ENCODE assay signal across 17 cellular contexts in genomic region chr6:23394699-23395098, GRCh38.
"Had no signal": no experiment of that assay in that cellular context is flagged by ENCODE, and none has a peak within 500 bp of the region (broad histone marks: within the 10 kb centered on the region; RNA-seq: fewer than 3 reads in every experiment).

No MANE protein-coding gene starts in this region.

- H3K4me3 Mint-ChIP-seq: activated T-cell treated with anti-CD3 and anti-CD28 coated beads, Interleukin-2, amount 50 U/mL, for 72 hours; natural killer cell treated with Interleukin-12 subunit alpha and Interleukin-12 subunit beta and Interleukin-15 and Interleukin-18, amount 100 ng/mL, for 72 hours; stimulated activated memory B cell treated with anti-CD40 and anti-IgM and Interleukin-4, amounts not matched to agents 10 μg/mL and 1 μg/mL and 100 μg/mL, for 72 hours; type B pancreatic cell had no signal

- H3K9me3 Mint-ChIP-seq: activated T-cell treated with anti-CD3 and anti-CD28 coated beads, Interleukin-2, amount 50 U/mL, for 72 hours had no signal

- H3K27ac Mint-ChIP-seq: activated T-cell treated with anti-CD3 and anti-CD28 coated beads, Interleukin-2, amount 50 U/mL, for 72 hours; natural killer cell treated with Interleukin-12 subunit alpha and Interleukin-12 subunit beta and Interleukin-15 and Interleukin-18, amount 100 ng/mL, for 72 hours; stimulated activated memory B cell treated with anti-CD40 and anti-IgM and Interleukin-4, amounts not matched to agents 10 μg/mL and 1 μg/mL and 100 μg/mL, for 72 hours; type B pancreatic cell had no signal

- DNase-seq: activated CD4-positive, alpha-beta T cell treated with anti-CD3 and anti-CD28 coated beads, Interleukin-2, amount 50 U/mL, for 4 hours; activated effector memory CD4-positive, alpha-beta T cell treated with anti-CD3 and anti-CD28 coated beads, Interleukin-2, amount 50 U/mL, for 16 hours; activated naive CD4-positive, alpha-beta T cell treated with anti-CD3 and anti-CD28 coated beads, Interleukin-2, amount 50 U/mL, for 16 hours; activated T-cell treated with anti-CD3 and anti-CD28 coated beads, Interleukin-2, amount 50 U/mL, for 72 hours; foreskin melanocyte; islet precursor cell; left colon; lower lobe of right lung; right lobe of liver; stimulated activated CD4-positive, alpha-beta T cell treated with anti-CD3 and anti-CD28 coated beads, Interleukin-4, amount 100 ng/mL, for 24 hours; T-helper 2 cell; testis had no signal

- H3K4me1 Mint-ChIP-seq: stimulated activated memory B cell treated with anti-CD40 and anti-IgM and Interleukin-4, amounts not matched to agents 10 μg/mL and 1 μg/mL and 100 μg/mL, for 72 hours had no signal

- H3K27ac ChIP-seq: lower lobe of right lung, prostate gland, right lobe of liver, testis, VCaP had no signal

- H3K9me3 ChIP-seq: lower lobe of right lung, prostate gland, right lobe of liver, testis had no signal

- H3K4me3 ChIP-seq: lower lobe of right lung, prostate gland, right lobe of liver, testis had no signal

- H3K27me3 Mint-ChIP-seq: natural killer cell treated with Interleukin-12 subunit alpha and Interleukin-12 subunit beta and Interleukin-15 and Interleukin-18, amount 100 ng/mL, for 72 hours; stimulated activated memory B cell treated with anti-CD40 and anti-IgM and Interleukin-4, amounts not matched to agents 10 μg/mL and 1 μg/mL and 100 μg/mL, for 72 hours had no signal

- H3K36me3 Mint-ChIP-seq: natural killer cell treated with Interleukin-12 subunit alpha and Interleukin-12 subunit beta and Interleukin-15 and Interleukin-18, amount 100 ng/mL, for 72 hours; stimulated activated memory B cell treated with anti-CD40 and anti-IgM and Interleukin-4, amounts not matched to agents 10 μg/mL and 1 μg/mL and 100 μg/mL, for 72 hours; type B pancreatic cell had no signal

- H3K4me1 ChIP-seq: lower lobe of right lung, prostate gland, right lobe of liver, testis had no signal

- H3K36me3 ChIP-seq: lower lobe of right lung, prostate gland, right lobe of liver had no signal

- H3K27me3 ChIP-seq: right lobe of liver, testis had no signal
